33 cellular contexts compared by ENCODE assay signal in genomic region chr5:171128136-171128535, GRCh38.
DNase-seq lines count a peak whose midpoint lies in the region; ATAC-seq lines count a peak whose summit lies in the region.
"Had no signal": no experiment of that assay in that cellular context is flagged by ENCODE, and none has a peak within 500 bp of the region (broad histone marks: within the 10 kb centered on the region; RNA-seq: fewer than 3 reads in every experiment).

No MANE protein-coding gene starts in this region.

- no peak overlapping the region for H3K4me3 ChIP-seq in SJSA1
- H3K4me3 ChIP-seq: A549; BLaER1; BLaER1 treated with 17β-estradiol and CSF1 and Interleukin-3, amounts not matched to agents 10 nM and 100 nM had no signal

- peaks cover 5% of the 10 kb centered on the region for H3K27me3 Mint-ChIP-seq in T-helper 17 cell

- no peaks in the 10 kb centered on the region for H3K36me3 ChIP-seq in SJSA1
- H3K36me3 ChIP-seq: BE2C; BLaER1; BLaER1 treated with 17β-estradiol and CSF1 and Interleukin-3, amounts not matched to agents 10 nM and 100 nM had no signal

- ATAC-seq in T-helper 17 cell, result no peak
- ATAC-seq: A549; CD8-positive, alpha-beta T cell had no signal

- no peaks in the 10 kb centered on the region for H3K36me3 Mint-ChIP-seq in T-helper 17 cell (ENCODE audit: low read depth)
- H3K36me3 Mint-ChIP-seq: CD14-positive monocyte; CD4-positive, alpha-beta memory T cell; CD4-positive, CD25-positive, alpha-beta regulatory T cell; CD8-positive, alpha-beta memory T cell; CD8-positive, alpha-beta T cell had no signal

- no peak overlapping the region for H3K4me3 Mint-ChIP-seq in T-helper 17 cell
- H3K4me3 Mint-ChIP-seq: B cell; CD14-positive monocyte; CD4-positive, alpha-beta memory T cell; CD4-positive, alpha-beta T cell; CD4-positive, CD25-positive, alpha-beta regulatory T cell; CD8-positive, alpha-beta memory T cell; CD8-positive, alpha-beta T cell had no signal

- H3K27ac ChIP-seq in SJSA1, result peak overlapping the region; percentile 14
- H3K27ac ChIP-seq: 22Rv1; A549; BLaER1; BLaER1 treated with 17β-estradiol and CSF1 and Interleukin-3, amounts not matched to agents 10 nM and 100 nM; C4-2B had no signal

- no peaks in the 10 kb centered on the region for H3K9me3 ChIP-seq in SJSA1 (replicated peaks)
- H3K9me3 ChIP-seq in T-helper 17 cell (ENCODE audit: control insufficient read depth, low read length, poor library complexity, severe bottlenecking), result no peaks in the 10 kb centered on the region
- H3K9me3 ChIP-seq: A549, BE2C, BLaER1, Caco-2 had no signal

- DNase-seq in COLO829 (ENCODE audit: low spot score) (peak; percentile 1), SJSA1 (ENCODE audit: low read depth in 1 of 2, low spot score in 2 of 2) (no peak), SK-MEL-5 (ENCODE audit: low read depth, low spot score) (peak; percentile 74), foreskin melanocyte (peak; percentile 94), T-helper 17 cell (no peak), DMS153 (lab: John Stamatoyannopoulos, UW) (no peak), inferior parietal cortex (ENCODE audit: extremely low spot score) (no peak), NCI-H2029 treated with DMSO at 0.1 percent for 48 hours (lab: John Stamatoyannopoulos, UW) (no peak)
- DNase-seq: 8988T; ACHN; AML-193; BE2C; C1 segment of cervical spinal cord; Caco-2; Calu3; CD4-positive, alpha-beta memory T cell; CD4-positive, alpha-beta T cell; CD4-positive, CD25-positive, alpha-beta regulatory T cell; CD8-positive, alpha-beta memory T cell; CD8-positive, alpha-beta T cell; COR-L47; DMS 273 treated with DMSO at 0.1 percent for 48 hours; DMS53; DMS79; DMS79 treated with DMSO at 0.1 percent for 48 hours; DND-41 had no signal

- H3K27me3 ChIP-seq in SJSA1 (replicated peaks), result no peaks in the 10 kb centered on the region
- H3K27me3 ChIP-seq: BE2C; BLaER1; BLaER1 treated with 17β-estradiol and CSF1 and Interleukin-3, amounts not matched to agents 10 nM and 100 nM had no signal

- in situ Hi-C loops in SK-MEL-5 (cut with HindIII; ENCODE audit: low pct_unique_long_range_greater_than_20kb, low sequenced_read_pairs), result no loop called here

- H3K4me1 Mint-ChIP-seq in T-helper 17 cell, result peaks cover 2% of the 10 kb centered on the region
- H3K4me1 Mint-ChIP-seq: B cell; CD14-positive monocyte; CD4-positive, alpha-beta memory T cell; CD4-positive, CD25-positive, alpha-beta regulatory T cell; CD8-positive, alpha-beta memory T cell had no signal

- no peak overlapping the region for H3K27ac Mint-ChIP-seq in T-helper 17 cell
- H3K27ac Mint-ChIP-seq: B cell; CD14-positive monocyte; CD4-positive, alpha-beta memory T cell; CD4-positive, alpha-beta T cell; CD4-positive, CD25-positive, alpha-beta regulatory T cell; CD8-positive, alpha-beta memory T cell; CD8-positive, alpha-beta T cell had no signal

- H3K4me1 ChIP-seq in SJSA1 (replicated peaks), result peaks cover 13% of the 10 kb centered on the region
- H3K4me1 ChIP-seq: A549; BLaER1; BLaER1 treated with 17β-estradiol and CSF1 and Interleukin-3, amounts not matched to agents 10 nM and 100 nM; Caco-2 had no signal

Comparison
In these comparisons a context has a peak if more than half of its experiments do, and no peak if none do; other contexts are left out.
1. DNase-seq: peak in COLO829 (single experiment), SK-MEL-5 (single experiment) and foreskin melanocyte (single experiment); none in SJSA1 (0 of 2), T-helper 17 cell (0 of 3), DMS153 (single experiment), inferior parietal cortex (single experiment) and NCI-H2029 treated with DMSO at 0.1 percent for 48 hours (single experiment).